16 cellular contexts compared by ENCODE assay signal in genomic region chr4:8332038-8332857, GRCh38.
A peak's percentile ranks its signal among the peaks of the same experiment; 100 is the strongest.
DNase-seq lines count a peak whose midpoint lies in the region; ATAC-seq and TF ChIP-seq lines count a peak whose summit lies in the region.
"Had no signal": no experiment of that assay in that cellular context is flagged by ENCODE, and none has a peak within 500 bp of the region (broad histone marks: within the 10 kb centered on the region; RNA-seq: fewer than 3 reads in every experiment).

No MANE protein-coding gene starts in this region.

- peak overlapping the region in 4 of 11 experiments; percentile 1 to 62 (median 36); a peak in 7 of 22 replicates for H3K27ac ChIP-seq in BLaER1 treated with 17β-estradiol and CSF1 and Interleukin-3, amounts not matched to agents 10 nM and 100 nM
- peak overlapping the region; percentile 59 to 92 (median 78) for H3K27ac ChIP-seq in gastrocnemius medialis
- H3K27ac ChIP-seq: SK-N-MC had no signal

- H3K4me1 Mint-ChIP-seq in stimulated activated memory B cell treated with anti-CD40 and anti-IgM and Interleukin-4, amounts not matched to agents 10 μg/mL and 1 μg/mL and 100 μg/mL, for 72 hours: no peaks in the 10 kb centered on the region

- intact Hi-C loops in gastrocnemius medialis (cut with DNase I; ENCODE audit: low total_unique reads): loop anchor here (5.0 kb wide), 1 partner anchor 60 kb away; no protein-coding TSS in a partner anchor

- ATAC-seq in left lobe of liver (no peak), gastrocnemius medialis (no peak)
- ATAC-seq in stimulated activated memory B cell treated with anti-CD40 and anti-IgM and Interleukin-4, amounts not matched to agents 10 μg/mL and 1 μg/mL and 100 μg/mL, for 72 hours: no peak
- ATAC-seq: CD8-positive, alpha-beta T cell had no signal

- H3K27me3 ChIP-seq in BE2C (no peaks in the 10 kb centered on the region), gastrocnemius medialis (no peaks in the 10 kb centered on the region)
- H3K27me3 ChIP-seq in BLaER1 treated with 17β-estradiol and CSF1 and Interleukin-3, amounts not matched to agents 10 nM and 100 nM: peaks cover 0 to 9% (median 0%) of the 10 kb centered on the region in 11 experiments; a peak in 2 of 22 replicates

- H3K9me3 ChIP-seq in BE2C: 0 out of 2 replicates have a peak, but pooled peaks cover 3% of the 10 kb centered on the region
- H3K9me3 ChIP-seq in BLaER1 treated with 17β-estradiol and CSF1 and Interleukin-3, amounts not matched to agents 10 nM and 100 nM (replicated peaks in 1 of 11): peaks cover 26 to 36% (median 28%) of the 10 kb centered on the region in 11 experiments
- no peaks in the 10 kb centered on the region for H3K9me3 ChIP-seq in gastrocnemius medialis

- H3K36me3 Mint-ChIP-seq in stimulated activated memory B cell treated with anti-CD40 and anti-IgM and Interleukin-4, amounts not matched to agents 10 μg/mL and 1 μg/mL and 100 μg/mL, for 72 hours: no peaks in the 10 kb centered on the region
- H3K36me3 Mint-ChIP-seq: CD8-positive, alpha-beta T cell had no signal

- H3K4me3 ChIP-seq in BE2C (ENCODE audit: low read depth, low read length): no peak overlapping the region
- H3K4me3 ChIP-seq in BLaER1 treated with 17β-estradiol and CSF1 and Interleukin-3, amounts not matched to agents 10 nM and 100 nM: no peak overlapping the region
- H3K4me3 ChIP-seq in gastrocnemius medialis: no peak overlapping the region
- H3K4me3 ChIP-seq: SK-N-MC had no signal

- H4K20me1 ChIP-seq in BLaER1 treated with 17β-estradiol and CSF1 and Interleukin-3, amounts not matched to agents 10 nM and 100 nM: no peaks in the 10 kb centered on the region

- H3K4me1 ChIP-seq in BE2C (no peaks in the 10 kb centered on the region), gastrocnemius medialis (peaks cover 23 to 25% of the 10 kb centered on the region in 2 donors)
- peaks cover 33 to 47% (median 38%) of the 10 kb centered on the region in 10 experiments for H3K4me1 ChIP-seq in BLaER1 treated with 17β-estradiol and CSF1 and Interleukin-3, amounts not matched to agents 10 nM and 100 nM

- no peak overlapping the region for H3K27ac Mint-ChIP-seq in stimulated activated memory B cell treated with anti-CD40 and anti-IgM and Interleukin-4, amounts not matched to agents 10 μg/mL and 1 μg/mL and 100 μg/mL, for 72 hours
- H3K27ac Mint-ChIP-seq: CD8-positive, alpha-beta T cell had no signal

- in situ Hi-C loops in gastrocnemius medialis (cut with MboI; ENCODE audit: low sequenced_read_pairs in 4 of 4): no loop called here

- H3K27me3 Mint-ChIP-seq in stimulated activated memory B cell treated with anti-CD40 and anti-IgM and Interleukin-4, amounts not matched to agents 10 μg/mL and 1 μg/mL and 100 μg/mL, for 72 hours: peaks cover 10% of the 10 kb centered on the region

- no peak for TF ChIP-seq POLR2A in gastrocnemius medialis (IDR thresholded peaks at IDR 0.05)

- H3K4me2 ChIP-seq in BLaER1 treated with 17β-estradiol and CSF1 and Interleukin-3, amounts not matched to agents 10 nM and 100 nM: peak overlapping the region in 10 of 11 experiments; percentile 68 to 92 (median 82); a peak in 21 of 22 replicates

- peak; percentile 1 for DNase-seq in BE2C
- peak; percentile 31 for DNase-seq in left lobe of liver (ENCODE audit: low spot score)
- peak in 1 of 2 donors; percentile 12 for DNase-seq in gastrocnemius medialis
- no peak for DNase-seq in SIG-M5 treated with dmso at 0.1 percent for 504 hours (lab: John Stamatoyannopoulos, UW; ENCODE audit: unreplicated experiment)
- no peak for DNase-seq in LoVo (ENCODE audit: low spot score)
- DNase-seq: ACHN; CD8-positive, alpha-beta T cell; H7; MM.1S; NCI-H1105 treated with DMSO at 0.1 percent for 48 hours; NCI-H187; NCI-H446; RPMI8226 had no signal

- TF ChIP-seq CTCF in BE2C (IDR thresholded peaks at IDR 0.05; ENCODE audit: low read depth, low read length) (no peak), gastrocnemius medialis (IDR thresholded peaks at IDR 0.05 in 4 of 5, conservative IDR thresholded peaks at IDR 0.05 in 1 of 5) (no peak)

- H3K9ac ChIP-seq in BLaER1 treated with 17β-estradiol and CSF1 and Interleukin-3, amounts not matched to agents 10 nM and 100 nM: no peak overlapping the region

- peaks cover 19% of the 10 kb centered on the region for H3K9me3 Mint-ChIP-seq in stimulated activated memory B cell treated with anti-CD40 and anti-IgM and Interleukin-4, amounts not matched to agents 10 μg/mL and 1 μg/mL and 100 μg/mL, for 72 hours

- H3K36me3 ChIP-seq in BE2C: no peaks in the 10 kb centered on the region
- H3K36me3 ChIP-seq in BLaER1 treated with 17β-estradiol and CSF1 and Interleukin-3, amounts not matched to agents 10 nM and 100 nM: no peaks in the 10 kb centered on the region; a peak in 1 of 22 replicates
- no peaks in the 10 kb centered on the region for H3K36me3 ChIP-seq in gastrocnemius medialis

- no peak overlapping the region for H3K4me3 Mint-ChIP-seq in stimulated activated memory B cell treated with anti-CD40 and anti-IgM and Interleukin-4, amounts not matched to agents 10 μg/mL and 1 μg/mL and 100 μg/mL, for 72 hours
- H3K4me3 Mint-ChIP-seq: CD8-positive, alpha-beta T cell had no signal

Comparison
In these comparisons a context has a peak if more than half of its experiments do, and no peak if none do; other contexts are left out.
1. DNase-seq: peak in BE2C (single experiment) and left lobe of liver (single experiment); none in SIG-M5 treated with dmso at 0.1 percent for 504 hours (single experiment) and LoVo (single experiment).